ENCODE assay signal across 18 cellular contexts in the genomic region with DNA sequence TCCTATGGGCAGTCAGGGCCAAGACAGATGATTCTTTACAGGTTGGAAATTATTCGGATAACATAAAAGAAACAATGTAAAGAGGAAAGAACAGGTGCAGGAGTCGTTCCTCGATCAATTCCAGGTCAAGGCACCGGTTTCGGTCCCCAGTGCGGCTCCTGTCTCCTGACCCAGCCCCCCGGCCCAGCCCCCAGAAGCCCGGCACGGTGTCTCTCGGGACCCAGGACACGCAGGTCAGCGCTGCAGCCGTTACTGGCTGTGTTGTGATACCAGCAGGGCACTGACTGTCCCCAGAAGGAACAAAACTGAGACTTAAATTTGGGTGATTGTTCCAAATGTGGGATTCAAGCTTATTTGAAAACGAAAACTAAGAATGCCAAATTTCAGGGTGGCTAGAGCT. TPM values are rescaled to one million over a fixed set of nuclear protein-coding genes. Genes with fewer than 3 reads are reported as not detected.
"Had no signal": no experiment of that assay in that cellular context is flagged by ENCODE, and none has a peak within 500 bp of the region (broad histone marks: within the 10 kb centered on the region; RNA-seq: fewer than 3 reads in every experiment).

No MANE protein-coding gene starts in this region.

- DNase-seq: activated CD4-positive, alpha-beta T cell treated with anti-CD3 and anti-CD28 coated beads, Interleukin-2, amount 10 ng/mL, durations not matched to agents 7 days and 5 days; activated effector memory CD4-positive, alpha-beta T cell treated with anti-CD3 and anti-CD28 coated beads, Interleukin-2, amount 50 U/mL, for 16 hours; activated T-cell treated with anti-CD3 and anti-CD28 coated beads, Interleukin-2, amount 50 U/mL, for 1 hour; esophagus squamous epithelium; foreskin keratinocyte; kidney glomerular epithelial cell; naive B cell; occipital lobe; sigmoid colon; SK-N-SH; stimulated activated CD4-positive, alpha-beta T cell treated with anti-CD3 and anti-CD28 coated beads, Interleukin-12 subunit alpha, Interleukin-12 subunit beta, amount 100 ng/mL, for 4 hours; stimulated activated naive CD8-positive, alpha-beta T cell treated with anti-CD3 and anti-CD28 coated beads, Interleukin-15, Interleukin-2, amounts not matched to agents 100 U/mL and 50 U/mL, for 24 hours had no signal

- H3K9me3 ChIP-seq: esophagus squamous epithelium, lower lobe of right lung, sigmoid colon, SK-N-SH had no signal

- H3K4me3 Mint-ChIP-seq: activated CD4-positive, alpha-beta T cell treated with anti-CD3 and anti-CD28 coated beads, Interleukin-2, amount 10 ng/mL, durations not matched to agents 7 days and 5 days; WTC11 had no signal

- H3K27ac ChIP-seq: cardiac muscle cell, foreskin keratinocyte had no signal

- H3K36me3 ChIP-seq: cardiac muscle cell, esophagus squamous epithelium, lower lobe of right lung, sigmoid colon had no signal

- ATAC-seq: foreskin keratinocyte; lower lobe of right lung; stimulated activated naive CD8-positive, alpha-beta T cell treated with anti-CD3 and anti-CD28 coated beads, Interleukin-15, Interleukin-2, amounts not matched to agents 100 U/mL and 50 U/mL, for 24 hours; WTC11 had no signal

- H3K27me3 ChIP-seq: cardiac muscle cell, esophagus squamous epithelium, foreskin keratinocyte, sigmoid colon had no signal

- H3K9me3 Mint-ChIP-seq: naive B cell, WTC11 had no signal

- H3K36me3 Mint-ChIP-seq: WTC11 had no signal

- H3K27me3 Mint-ChIP-seq: activated CD4-positive, alpha-beta T cell treated with anti-CD3 and anti-CD28 coated beads, Interleukin-2, amount 10 ng/mL, durations not matched to agents 7 days and 5 days; naive B cell had no signal

- H3K4me3 ChIP-seq: cardiac muscle cell, esophagus squamous epithelium, lower lobe of right lung, sigmoid colon had no signal

RNA-seq across cellular contexts. Expression of a gene that starts 55.2 kb away (rescaled TPM):
- total RNA-seq: activated CD4-positive, alpha-beta T cell treated with anti-CD3 and anti-CD28 coated beads, Interleukin-2, amount 10 ng/mL, durations not matched to agents 7 days and 5 days; cardiac muscle cell; esophagus squamous epithelium; foreskin keratinocyte; occipital lobe; pulmonary artery endothelial cell; sigmoid colon; temporal lobe; ureter; WTC11 had no signal
- polyA plus RNA-seq: cardiac muscle cell, foreskin keratinocyte, SK-N-SH had no signal
